1 cellular context compared by ENCODE assay signal in the genomic region with DNA sequence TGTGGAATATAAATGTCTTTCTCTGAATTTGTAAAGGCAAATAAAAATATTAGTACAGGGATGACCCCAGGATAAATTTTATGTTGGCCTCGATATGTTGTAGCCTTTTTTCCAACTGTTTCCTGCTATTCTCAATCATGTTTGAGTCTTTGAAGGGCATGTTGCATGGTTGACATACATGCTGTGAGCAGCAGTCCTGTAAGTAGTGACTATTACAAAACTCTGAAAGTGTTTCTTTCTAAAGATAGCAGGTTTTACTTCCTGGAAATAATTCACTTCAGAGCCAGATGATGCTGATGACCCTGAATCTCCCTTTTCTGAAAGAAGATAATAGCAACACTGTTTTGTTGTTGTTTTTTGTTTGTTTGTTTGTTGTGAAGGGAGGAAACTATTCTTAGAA.
TF ChIP-seq lines count a peak whose summit lies in the region.

No MANE protein-coding gene starts in this region.

TF ChIP-seq in GM12878, 131 proteins besides CTCF, POLR2A, EP300 and RAD21 (continued from another document):
- TF ChIP-seq, protein P1, sequence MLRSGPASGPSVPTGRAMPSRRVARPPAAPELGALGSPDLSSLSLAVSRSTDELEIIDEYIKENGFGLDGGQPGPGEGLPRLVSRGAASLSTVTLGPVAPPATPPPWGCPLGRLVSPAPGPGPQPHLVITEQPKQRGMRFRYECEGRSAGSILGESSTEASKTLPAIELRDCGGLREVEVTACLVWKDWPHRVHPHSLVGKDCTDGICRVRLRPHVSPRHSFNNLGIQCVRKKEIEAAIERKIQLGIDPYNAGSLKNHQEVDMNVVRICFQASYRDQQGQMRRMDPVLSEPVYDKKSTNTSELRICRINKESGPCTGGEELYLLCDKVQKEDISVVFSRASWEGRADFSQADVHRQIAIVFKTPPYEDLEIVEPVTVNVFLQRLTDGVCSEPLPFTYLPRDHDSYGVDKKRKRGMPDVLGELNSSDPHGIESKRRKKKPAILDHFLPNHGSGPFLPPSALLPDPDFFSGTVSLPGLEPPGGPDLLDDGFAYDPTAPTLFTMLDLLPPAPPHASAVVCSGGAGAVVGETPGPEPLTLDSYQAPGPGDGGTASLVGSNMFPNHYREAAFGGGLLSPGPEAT (IDR thresholded peaks at IDR 0.05; ENCODE audit: low read depth), result no peak
- TF ChIP-seq NRF1 (conservative IDR thresholded peaks at IDR 0.05; ENCODE audit: low read depth, low read length) (no peak), IKZF2 (IDR thresholded peaks at IDR 0.05) (no peak)
TF ChIP-seq in GM12878: peak in this region for 0.
